1 cellular context compared by ENCODE assay signal in genomic region chr5:9411142-9411541, GRCh38.
TF ChIP-seq lines count a peak whose summit lies in the region.

No MANE protein-coding gene starts in this region.

TF ChIP-seq in IMR-90, 13 proteins besides CTCF, POLR2A, EP300 and RAD21:
- no peak for TF ChIP-seq CHD1 (IDR thresholded peaks at IDR 0.05; ENCODE audit: low read depth, low read length)
